Comparison of ENCODE assay signal across 1 cellular context in the genomic region with DNA sequence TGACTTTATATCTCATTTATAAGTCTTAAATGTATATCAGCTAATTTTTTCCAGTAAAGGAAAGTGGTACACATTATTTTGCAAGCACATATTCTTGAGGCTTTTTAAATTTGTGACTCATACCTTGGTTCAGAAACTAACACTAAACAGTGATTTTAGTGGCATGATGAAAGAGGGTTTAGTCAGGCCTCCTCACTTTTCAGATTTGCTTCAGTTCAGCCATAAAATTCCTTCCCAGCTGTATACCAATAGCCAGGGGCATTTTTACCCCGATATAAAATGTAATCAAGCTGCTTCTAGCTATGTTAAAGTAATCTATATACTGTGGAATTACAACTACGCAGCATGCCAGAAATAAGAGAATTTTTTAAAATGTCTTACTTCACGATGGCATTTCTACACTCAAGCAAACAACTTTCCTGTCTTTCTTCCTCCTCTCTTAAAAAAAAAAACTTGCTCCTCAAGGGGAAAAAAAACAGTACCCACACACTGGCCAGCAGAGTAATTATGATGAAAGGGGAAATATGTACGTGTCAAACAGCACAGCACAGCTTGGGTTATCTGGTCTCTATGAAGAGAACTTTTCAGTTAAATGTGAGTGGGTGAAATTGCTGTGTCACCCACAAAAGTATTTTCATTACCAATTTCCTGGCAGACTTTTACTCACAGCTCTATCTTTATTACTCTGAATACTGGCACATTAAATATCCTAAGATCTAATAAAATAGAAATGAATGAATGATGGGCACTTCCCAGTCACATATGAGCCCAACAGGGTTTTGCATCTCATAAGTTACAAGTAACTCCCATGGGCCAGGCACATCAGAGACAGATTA.
TF ChIP-seq lines count a peak whose summit lies in the region.

No MANE protein-coding gene starts in this region.

TF ChIP-seq in IMR-90, 13 proteins besides CTCF, POLR2A, EP300 and RAD21 (continued from another document):
- TF ChIP-seq NFE2L2 (IDR thresholded peaks at IDR 0.05; ENCODE audit: low read depth, low read length) (peak; percentile 92), BHLHE40 (IDR thresholded peaks at IDR 0.05; ENCODE audit: low read depth, low read length) (no peak), RCOR1 (IDR thresholded peaks at IDR 0.05; ENCODE audit: insufficient replicate concordance, low read length) (no peak), RFX5 (IDR thresholded peaks at IDR 0.05; ENCODE audit: low read depth, low read length) (no peak), MAFK (IDR thresholded peaks at IDR 0.05; ENCODE audit: low read depth, low read length) (peak; percentile 51; the same call in 1 of the 2 replicates), MXI1 (IDR thresholded peaks at IDR 0.05; ENCODE audit: borderline replicate concordance, low read depth, low read length) (no peak), CEBPB (IDR thresholded peaks at IDR 0.05; ENCODE audit: low read depth, low read length) (peak; percentile 84)
- TF ChIP-seq, protein P1, sequence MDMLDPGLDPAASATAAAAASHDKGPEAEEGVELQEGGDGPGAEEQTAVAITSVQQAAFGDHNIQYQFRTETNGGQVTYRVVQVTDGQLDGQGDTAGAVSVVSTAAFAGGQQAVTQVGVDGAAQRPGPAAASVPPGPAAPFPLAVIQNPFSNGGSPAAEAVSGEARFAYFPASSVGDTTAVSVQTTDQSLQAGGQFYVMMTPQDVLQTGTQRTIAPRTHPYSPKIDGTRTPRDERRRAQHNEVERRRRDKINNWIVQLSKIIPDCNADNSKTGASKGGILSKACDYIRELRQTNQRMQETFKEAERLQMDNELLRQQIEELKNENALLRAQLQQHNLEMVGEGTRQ (IDR thresholded peaks at IDR 0.05; ENCODE audit: low read depth, low read length) = no peak
